Comparison of ENCODE assay signal across 8 cellular contexts in genomic region chr15:60585743-60586708, GRCh38.
DNase-seq lines count a peak whose midpoint lies in the region; ATAC-seq, FAIRE-seq and TF ChIP-seq lines count a peak whose summit lies in the region.

No MANE protein-coding gene starts in this region.

- H3K27ac ChIP-seq in C4-2B (no peak overlapping the region), coronary artery (no peak overlapping the region), HepG2 (ENCODE audit: extremely low read length, insufficient read depth, low read length) (no peak overlapping the region)

- no peaks in the 10 kb centered on the region for H3K27me3 ChIP-seq in HepG2 (ENCODE audit: control insufficient read depth in 1 of 2, insufficient read depth in 2 of 2, low read length in 2 of 2)

- no peak overlapping the region for H3K4me2 ChIP-seq in HepG2 (ENCODE audit: low read depth, low read length)

- peak; percentile 51; the same call in 2 of the 3 replicates for ATAC-seq in HepG2

- no peaks in the 10 kb centered on the region for H3K9me3 ChIP-seq in HepG2 (ENCODE audit: low read length)

- intact Hi-C loops in HepG2 (cut with micrococcal nuclease; ENCODE audit: unreplicated experiment) = loop anchor here (1.0 to 5.0 kb wide), 2 partner anchors 331 to 466 kb away; no protein-coding TSS in a partner anchor

- TF ChIP-seq CTCF in C4-2B (conservative IDR thresholded peaks at IDR 0.05) = peak; percentile 95
- peak; percentile 35 for TF ChIP-seq CTCF in coronary artery (IDR thresholded peaks at IDR 0.05)
- peak; percentile 82 for TF ChIP-seq CTCF in HepG2 (CRISPR knock-in tag; IDR thresholded peaks at IDR 0.05)

- CTCF ChIA-PET in HepG2 (lab: Yijun Ruan, JAX; ENCODE audit: low intra/inter-chr PET ratio, low total read pairs) = interaction anchor here (4.0 kb wide), 1 partner anchor 331 kb away, joined by 42 read pairs; no protein-coding TSS in a partner anchor

- H3K79me2 ChIP-seq in HepG2 (ENCODE audit: insufficient read depth, low read length) = peaks cover 100% of the 10 kb centered on the region

- 41% methylated on average over 6 of the region's 6 CpGs for WGBS in HepG2 (ENCODE audit: low lambda C conversion rate)

- no peak overlapping the region for H3K9ac ChIP-seq in HepG2 (ENCODE audit: insufficient read depth, low read depth, low read length)

- no peak for TF ChIP-seq POLR2A in HepG2 (IDR thresholded peaks at IDR 0.05; ENCODE audit: insufficient read depth in 1 of 2, low read depth in 2 of 2, low read length in 2 of 2)

- FAIRE-seq in GM19239 (lab: Jason Lieb, UNC) = peak; percentile 91
- FAIRE-seq in HepG2 (lab: Jason Lieb, UNC) = peak; percentile 72

- TF ChIP-seq EP300 in HepG2 (IDR thresholded peaks at IDR 0.05; ENCODE audit: low read depth in 2 of 2, low read length in 2 of 2) (no peak), HepG2 (CRISPR knock-in tag; IDR thresholded peaks at IDR 0.05; ENCODE audit: borderline replicate concordance) (no peak)

- BruUV-seq in HepG2 (replicated peaks; lab: Mats Ljungman, UMichigan) = no TSS peak

- TF ChIP-seq RAD21 in HepG2 (CRISPR knock-in tag; IDR thresholded peaks at IDR 0.05) = peak; percentile 70

- POLR2A ChIA-PET in HepG2 (lab: Yijun Ruan, JAX) = no interaction called here

- peaks cover 81% of the 10 kb centered on the region for H4K20me1 ChIP-seq in HepG2 (ENCODE audit: insufficient read depth, low read length)

- no peak overlapping the region for H2AFZ ChIP-seq in HepG2 (ENCODE audit: low read length)

- peaks cover 88% of the 10 kb centered on the region for H3K4me1 ChIP-seq in HepG2 (ENCODE audit: insufficient read depth, low read length)

- H3K4me3 ChIP-seq in coronary artery = no peak overlapping the region
- H3K4me3 ChIP-seq in HepG2 (replicated peaks in 1 of 3; ENCODE audit: insufficient read depth in 1 of 3, low read depth in 2 of 3, low read length in 3 of 3) = no peak overlapping the region

- H3K36me3 ChIP-seq in HepG2 (replicated peaks in 1 of 2; ENCODE audit: control insufficient read depth in 1 of 2, insufficient read depth in 2 of 2, low read length in 2 of 2) = no peaks in the 10 kb centered on the region; a peak in 1 of 5 replicates

- in situ Hi-C loops in HepG2 (cut with HindIII; ENCODE audit: extremely low pct_ligation_motif_present, low pct_unique_long_range_greater_than_20kb) = loop anchor here (5.0 kb wide), 1 partner anchor 331 kb away; no protein-coding TSS in a partner anchor

- peak; percentile 22 for DNase-seq in GM19239 (ENCODE audit: insufficient read length, low spot score)
- DNase-seq in NCI-H2081 (lab: John Stamatoyannopoulos, UW) = peak; percentile 70 to 78
- peak; percentile 24 for DNase-seq in T1000 (lab: John Stamatoyannopoulos, UW)
- DNase-seq in coronary artery (ENCODE audit: low spot score) = no peak
- peak; percentile 68 for DNase-seq in HepG2 (ENCODE audit: low spot score)
- DNase-seq in superior temporal gyrus (ENCODE audit: extremely low spot score) = peak; percentile 92
- no peak for DNase-seq in GF-D8 (lab: John Stamatoyannopoulos, UW)

TF ChIP-seq in HepG2, 621 proteins besides CTCF, POLR2A, EP300 and RAD21 (continues in another document):
- TF ChIP-seq KLF16 (CRISPR knock-in tag; IDR thresholded peaks at IDR 0.05) (0 out of 4 replicates have a peak, but pooled peaks of 1 of the 2 experiments have one; percentile 40), SKIL (CRISPR knock-in tag; IDR thresholded peaks at IDR 0.05; ENCODE audit: borderline replicate concordance) (no peak), THAP11 (CRISPR knock-in tag; IDR thresholded peaks at IDR 0.05) (0 out of 2 replicates have a peak, but pooled peaks have one; percentile 40), ZNF225 (CRISPR knock-in tag; IDR thresholded peaks at IDR 0.05) (no peak), CREB1 (IDR thresholded peaks at IDR 0.05) (no peak), CREB1 (CRISPR knock-in tag; IDR thresholded peaks at IDR 0.05) (peak; percentile 46), YY1 (IDR thresholded peaks at IDR 0.05; ENCODE audit: insufficient read depth, insufficient replicate concordance, low read depth, low read length) (no peak), HNF4A (CRISPR knock-in tag; IDR thresholded peaks at IDR 0.05) (peak; percentile 25; the same call in 1 of the 2 replicates), KLF11 (CRISPR knock-in tag; IDR thresholded peaks at IDR 0.05) (no peak), SMC3 (IDR thresholded peaks at IDR 0.05; ENCODE audit: low read length) (peak; percentile 63; the same call in 1 of the 2 replicates), ZNF317 (CRISPR knock-in tag; IDR thresholded peaks at IDR 0.05) (peak; percentile 54; the same call in 1 of the 2 replicates), TEAD3 (CRISPR knock-in tag; optimal IDR thresholded peaks at IDR 0.05; ENCODE audit: borderline replicate concordance) (no peak), FUBP1 (CRISPR knock-in tag; IDR thresholded peaks at IDR 0.05; ENCODE audit: borderline replicate concordance) (no peak), HNF4G (IDR thresholded peaks at IDR 0.05; ENCODE audit: borderline replicate concordance, low read depth, low read length) (0 out of 2 replicates have a peak, but pooled peaks have one; percentile 47), HNF4G (CRISPR knock-in tag; IDR thresholded peaks at IDR 0.05; ENCODE audit: borderline replicate concordance, low read depth) (no peak), CENPT (CRISPR knock-in tag; IDR thresholded peaks at IDR 0.05; ENCODE audit: low read depth) (no peak), CSRNP2 (CRISPR knock-in tag; conservative IDR thresholded peaks at IDR 0.05; ENCODE audit: low read depth) (no peak), NR2F1 (CRISPR knock-in tag; IDR thresholded peaks at IDR 0.05) (peak; percentile 50 to 79; a peak in 3 of 4 replicates), HDAC2 (CRISPR knock-in tag; IDR thresholded peaks at IDR 0.05) (0 out of 2 replicates have a peak, but pooled peaks have one; percentile 49), JUND (CRISPR knock-in tag; IDR thresholded peaks at IDR 0.05) (no peak), ATF2 (CRISPR knock-in tag; IDR thresholded peaks at IDR 0.05) (no peak), ZEB1 (IDR thresholded peaks at IDR 0.05; ENCODE audit: insufficient replicate concordance, low read depth) (no peak)

Comparison
In these comparisons a context has a peak if more than half of its experiments do, and no peak if none do; other contexts are left out.
1. CTCF ChIP-seq: peak in every context shown above with its lines; median percentile 95 in C4-2B; 82 in HepG2; 35 in coronary artery.
2. DNase-seq: peak in GM19239 (single experiment), NCI-H2081 (2 of 2), T1000 (single experiment), HepG2 (single experiment) and superior temporal gyrus (single experiment); none in coronary artery (single experiment) and GF-D8 (single experiment).